ENCODE assay signal across 8 cellular contexts in the genomic region with DNA sequence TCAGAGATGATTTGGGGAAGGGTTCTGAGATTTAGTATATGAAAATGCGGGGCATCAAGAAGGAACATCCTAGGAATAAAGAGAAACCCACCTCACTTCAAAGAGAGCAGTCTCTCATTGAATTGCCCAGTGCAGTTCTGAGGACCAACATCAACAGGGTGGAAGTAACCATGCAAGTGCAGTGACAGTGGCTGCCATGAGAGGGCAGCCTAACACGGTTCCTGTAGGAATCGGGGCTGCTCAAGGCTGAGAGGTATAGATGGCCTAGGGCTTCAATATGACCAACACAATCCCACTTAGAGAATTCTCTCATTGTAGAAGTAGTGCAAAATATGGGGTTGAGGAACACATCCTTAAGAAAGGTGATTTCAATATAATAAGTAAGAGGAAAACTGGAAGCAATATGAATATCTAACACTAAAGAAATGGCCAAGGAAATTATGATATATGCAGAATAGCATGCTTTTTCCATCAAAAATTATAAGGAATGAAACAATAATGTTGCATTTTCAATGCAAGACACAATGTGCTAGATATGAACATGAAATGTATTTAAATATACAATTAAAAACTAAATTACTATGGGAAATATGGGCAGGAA. TPM values are rescaled to one million over a fixed set of nuclear protein-coding genes. Genes with fewer than 3 reads are reported as not detected.
DNase-seq lines count a peak whose midpoint lies in the region; ATAC-seq and TF ChIP-seq lines count a peak whose summit lies in the region.

No MANE protein-coding gene starts in this region.

- no peak overlapping the region for H2BK5ac ChIP-seq in neuronal stem cell (ENCODE audit: low read length)

- no peak overlapping the region for H3K4ac ChIP-seq in neuronal stem cell (ENCODE audit: low read length)

- H3K4me3 ChIP-seq in NT2/D1 (ENCODE audit: insufficient read length, low read depth) (no peak overlapping the region), fibroblast of the aortic adventitia (ENCODE audit: low read depth, low read length) (no peak overlapping the region), neuronal stem cell (ENCODE audit: low read length in 2 of 2) (no peak overlapping the region), upper lobe of left lung (no peak overlapping the region)

- H2AK5ac ChIP-seq in neuronal stem cell (ENCODE audit: low read depth, low read length), result no peak overlapping the region

- WGBS in neuronal stem cell (ENCODE audit: extremely low coverage in 2 of 2, insufficient read length in 2 of 2, insufficient replicate concordance in 1 of 2), 2 donors, result no CpG with 5 or more reads among the region's 3 CpGs
- WGBS in upper lobe of left lung, 2 donors, result 0 to 2% methylated on average over 3 of the region's 3 CpGs

- no peak overlapping the region for H3K14ac ChIP-seq in neuronal stem cell (ENCODE audit: low read length)

- no peak overlapping the region for H3K18ac ChIP-seq in neuronal stem cell (ENCODE audit: low read length)

- H3K9ac ChIP-seq in NT2/D1 (ENCODE audit: insufficient read length, low read depth) (no peak overlapping the region), neuronal stem cell (ENCODE audit: low read depth, low read length, poor library complexity) (no peak overlapping the region)

- no peak overlapping the region for H3K23ac ChIP-seq in neuronal stem cell (ENCODE audit: low read depth, low read length, poor library complexity)

- H3K27ac ChIP-seq in neuronal stem cell (replicated peaks; ENCODE audit: low read length) (no peak overlapping the region), upper lobe of left lung (no peak overlapping the region)

- no peaks in the 10 kb centered on the region for H3K36me3 ChIP-seq in NT2/D1 (ENCODE audit: insufficient read depth, insufficient read length, low read length)
- no peaks in the 10 kb centered on the region for H3K36me3 ChIP-seq in neuronal stem cell (replicated peaks in 1 of 2; ENCODE audit: control insufficient read depth in 2 of 2, insufficient read depth in 2 of 2, low read length in 2 of 2)
- no peaks in the 10 kb centered on the region for H3K36me3 ChIP-seq in upper lobe of left lung

- H3K4me2 ChIP-seq in neuronal stem cell (ENCODE audit: insufficient read depth, low read length, poor library complexity, severe bottlenecking), result no peak overlapping the region

- H3K9me3 ChIP-seq in NT2/D1 (ENCODE audit: insufficient read depth, low read length), result no peaks in the 10 kb centered on the region
- H3K9me3 ChIP-seq in neuronal stem cell (replicated peaks in 1 of 2; ENCODE audit: control insufficient read depth in 2 of 2, insufficient read depth in 1 of 2, low read depth in 1 of 2, low read length in 2 of 2), result no peaks in the 10 kb centered on the region
- no peaks in the 10 kb centered on the region for H3K9me3 ChIP-seq in upper lobe of left lung

- H3K4me1 ChIP-seq in NT2/D1 (ENCODE audit: insufficient read depth, insufficient read length) (no peaks in the 10 kb centered on the region), neuronal stem cell (ENCODE audit: control insufficient read depth in 2 of 2, insufficient read depth in 1 of 2, low read depth in 1 of 2, low read length in 2 of 2) (no peaks in the 10 kb centered on the region), upper lobe of left lung (peaks cover 0 to 3% (median under 1%) of the 10 kb centered on the region in 4 donors)

- no peak overlapping the region for H4K91ac ChIP-seq in neuronal stem cell (ENCODE audit: low read depth, low read length, poor library complexity)

- no peak overlapping the region for H2BK15ac ChIP-seq in neuronal stem cell (ENCODE audit: low read length)

- ATAC-seq in HG03342 (IDR thresholded peaks at IDR 0.05; ENCODE audit: unreplicated experiment), result peak; percentile 97
- peak; percentile 83 to 94 for ATAC-seq in upper lobe of left lung (ENCODE audit: low FRiP score in 2 of 2)

- H2BK120ac ChIP-seq in neuronal stem cell (ENCODE audit: low read depth, low read length), result no peak overlapping the region

- no peak overlapping the region for H2BK12ac ChIP-seq in neuronal stem cell (ENCODE audit: low read length)

- DNase-seq in COLO668 (lab: John Stamatoyannopoulos, UW; ENCODE audit: unreplicated experiment) (peak; percentile 65), GM19238 (ENCODE audit: insufficient read length, low spot score) (peak; percentile 29), NT2/D1 (ENCODE audit: low read depth, low spot score) (peak; percentile 66), fibroblast of the aortic adventitia (ENCODE audit: low read depth) (peak; percentile 66), neuronal stem cell (ENCODE audit: low spot score) (peak; percentile 63), upper lobe of left lung (peak in 1 of 2 donors; percentile 57)
- peak; percentile 65 for DNase-seq in activated T-cell treated with anti-CD3 and anti-CD28 coated beads, Interleukin-2, amount 50 U/mL, for 1 hour

- peaks cover 6% of the 10 kb centered on the region for H3K27me3 ChIP-seq in NT2/D1 (ENCODE audit: insufficient read depth, insufficient read length)
- peaks cover 0 to 8% (median 0%) of the 10 kb centered on the region in 3 experiments for H3K27me3 ChIP-seq in neuronal stem cell (ENCODE audit: control insufficient read depth in 3 of 3, insufficient read depth in 3 of 3, low read depth in 1 of 3, low read length in 3 of 3)
- H3K27me3 ChIP-seq in upper lobe of left lung, result peaks cover 0 to 5% (median 0%) of the 10 kb centered on the region in 4 donors

- no peak overlapping the region for H2AFZ ChIP-seq in neuronal stem cell (ENCODE audit: low read length)

- no peak for TF ChIP-seq EP300 in upper lobe of left lung (IDR thresholded peaks at IDR 0.05)

- no peak overlapping the region for H4K8ac ChIP-seq in neuronal stem cell (ENCODE audit: low read depth, low read length)

- no peak for TF ChIP-seq POLR2A in upper lobe of left lung (IDR thresholded peaks at IDR 0.05)

- H3K79me1 ChIP-seq in neuronal stem cell (ENCODE audit: low read depth, low read length), result no peaks in the 10 kb centered on the region

- peak; percentile 98 for TF ChIP-seq CTCF in fibroblast of the aortic adventitia (IDR thresholded peaks at IDR 0.05; ENCODE audit: insufficient read depth, low read length)
- TF ChIP-seq CTCF in upper lobe of left lung (IDR thresholded peaks at IDR 0.05), result peak; percentile 75 to 96 (median 76)

RNA-seq across cellular contexts. Expression of gene ARRDC4, which starts 51.1 kb away (rescaled TPM):
- total RNA-seq in fibroblast of the aortic adventitia (ENCODE audit: low replicate concordance) (6.2 and 18.3 TPM in 2 replicates), upper lobe of left lung (10 to 100 TPM; 26.3 to 51.3 (median 36.3) TPM)
- polyA plus RNA-seq in neuronal stem cell (2013, experiment 1 of 2), result 9.4 TPM
- polyA plus RNA-seq in neuronal stem cell (2013, experiment 2 of 2), result 9.7 TPM
